In the genomic region with DNA sequence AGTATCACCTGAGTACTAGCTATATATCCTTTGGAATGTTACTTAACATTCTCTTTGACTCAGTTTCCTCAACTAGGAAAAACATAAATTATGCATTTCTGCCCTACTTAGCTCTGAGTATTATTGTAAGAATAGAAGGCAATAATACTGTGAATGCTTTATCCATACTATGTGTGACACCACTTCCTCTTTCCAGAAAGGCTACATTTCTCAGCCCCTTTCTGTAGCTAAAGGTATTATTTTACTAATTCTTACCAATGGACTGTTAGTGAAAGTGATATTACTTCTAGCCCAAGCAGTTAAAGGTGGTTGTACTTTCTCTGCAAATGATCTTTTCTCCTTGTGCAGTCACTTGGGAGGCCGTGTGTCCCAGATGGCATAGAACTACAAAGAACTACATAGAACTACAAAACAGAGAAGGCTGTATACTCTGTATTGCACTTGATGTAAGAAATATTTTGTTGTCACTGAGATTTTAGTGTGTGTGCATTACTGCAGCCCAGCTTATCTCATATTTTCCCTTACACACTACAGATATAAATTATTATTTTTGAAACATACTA, we compare ENCODE assay signal across 21 cellular contexts. TPM values are rescaled to one million over a fixed set of nuclear protein-coding genes. Genes with fewer than 3 reads are reported as not detected.
DNase-seq lines count a peak whose midpoint lies in the region; ATAC-seq, FAIRE-seq and TF ChIP-seq lines count a peak whose summit lies in the region.
"Had no signal": no experiment of that assay in that cellular context is flagged by ENCODE, and none has a peak within 500 bp of the region (broad histone marks: within the 10 kb centered on the region; RNA-seq: fewer than 3 reads in every experiment).

No MANE protein-coding gene starts in this region.

- no peaks in the 10 kb centered on the region for H3K36me3 ChIP-seq in GM23338 (ENCODE audit: insufficient read depth)
- H3K36me3 ChIP-seq in K562 (ENCODE audit: control insufficient read depth, insufficient read depth, low read length), result no peaks in the 10 kb centered on the region
- no peaks in the 10 kb centered on the region for H3K36me3 ChIP-seq in left ventricle myocardium inferior
- H3K36me3 ChIP-seq: breast epithelium, upper lobe of right lung had no signal

- H3K9me2 ChIP-seq in GM23338 (ENCODE audit: insufficient read depth), result no peaks in the 10 kb centered on the region

- no peak overlapping the region for H3K9ac ChIP-seq in K562 (ENCODE audit: insufficient read depth in 1 of 2, low read depth in 2 of 2, low read length in 2 of 2)

- TF ChIP-seq RAD21 in K562 (CRISPR knock-in tag; conservative IDR thresholded peaks at IDR 0.05 in 1 of 2, IDR thresholded peaks at IDR 0.05 in 1 of 2), result no peak

- no peak for DNase-seq in GM12891 (ENCODE audit: insufficient read length, low spot score)
- DNase-seq in GM23338 (ENCODE audit: low spot score), result no peak
- peak; percentile 30 for DNase-seq in KBM-7
- DNase-seq in K562 (ENCODE audit: extremely low read depth in 1 of 4, low spot score in 3 of 4), result no peak
- DNase-seq in left ventricle myocardium inferior, result no peak
- no peak for DNase-seq in NCI-H526 (lab: John Stamatoyannopoulos, UW)
- DNase-seq: activated CD4-positive, alpha-beta memory T cell treated with anti-CD3 and anti-CD28 coated beads for 36 hours; activated T-cell treated with anti-CD3 and anti-CD28 coated beads, Interleukin-2, amount 50 U/mL, for 4 hours; CD4-positive, alpha-beta memory T cell; DMS79; NCI-H2029 treated with DMSO at 0.1 percent for 48 hours; NCI-H526 treated with DMSO at 0.1 percent for 48 hours; PC-9; upper lobe of right lung had no signal

- TF ChIP-seq CTCF in GM23338 (conservative IDR thresholded peaks at IDR 0.05; ENCODE audit: low read depth in 2 of 2), result no peak
- TF ChIP-seq CTCF in K562 (IDR thresholded peaks at IDR 0.05 in 2 of 3, conservative IDR thresholded peaks at IDR 0.05 in 1 of 3; ENCODE audit: insufficient read depth in 2 of 3, low read depth in 1 of 3, low read length in 3 of 3), result no peak
- TF ChIP-seq CTCF in left ventricle myocardium inferior (IDR thresholded peaks at IDR 0.05; ENCODE audit: borderline replicate concordance), result no peak

- peak overlapping the region; percentile 49; the same call in 1 of the 2 replicates for H2AFZ ChIP-seq in GM23338
- no peak overlapping the region for H2AFZ ChIP-seq in K562 (ENCODE audit: low read depth, low read length)
- H2AFZ ChIP-seq: PC-9 had no signal

- peak; percentile 31 for FAIRE-seq in GM12891 (lab: Jason Lieb, UNC)
- no peak for FAIRE-seq in K562 (lab: Jason Lieb, UNC)

- TF ChIP-seq POLR2A in GM12891 (IDR thresholded peaks at IDR 0.05; ENCODE audit: low read depth, low read length), result no peak
- TF ChIP-seq POLR2A in K562 (conservative IDR thresholded peaks at IDR 0.05), result no peak

- intact Hi-C loops in K562 (cut with micrococcal nuclease) (no loop called here), left ventricle myocardium inferior (cut with micrococcal nuclease) (no loop called here)

- no peak overlapping the region for H3K4me3 Mint-ChIP-seq in GM23338
- H3K4me3 Mint-ChIP-seq: activated CD4-positive, alpha-beta memory T cell treated with anti-CD3 and anti-CD28 coated beads for 36 hours; activated T-cell treated with anti-CD3 and anti-CD28 coated beads, Interleukin-2, amount 50 U/mL, for 4 hours; CD4-positive, alpha-beta memory T cell; nephron; stimulated activated naive CD8-positive, alpha-beta T cell treated with anti-CD3 and anti-CD28 coated beads, Interleukin-15, Interleukin-2, amounts not matched to agents 100 ng/mL and 50 ng/mL, for 24 hours had no signal

- ATAC-seq in GM23338, result no peak
- ATAC-seq in K562, result no peak
- ATAC-seq in GM18520 (IDR thresholded peaks at IDR 0.05; ENCODE audit: unreplicated experiment), result no peak
- ATAC-seq in HG02623 (IDR thresholded peaks at IDR 0.05; ENCODE audit: unreplicated experiment), result no peak
- ATAC-seq: A549; activated T-cell treated with anti-CD3 and anti-CD28 coated beads, Interleukin-2, amount 50 U/mL, for 4 hours; SK-N-SH treated with all-trans-retinoic acid at 6 μM for 48 hours; upper lobe of right lung had no signal

- in situ Hi-C loops in KBM-7 (cut with MboI; ENCODE audit: low pct_unique_long_range_greater_than_20kb, low sequenced_read_pairs), result loop anchor here (25.0 kb wide), 1 partner anchor 437 kb away; no protein-coding TSS in a partner anchor
- in situ Hi-C loops in K562 (cut with MboI), result loop anchor here (25.0 kb wide), 1 partner anchor 437 kb away; no protein-coding TSS in a partner anchor

- POLR2A ChIA-PET in K562 (lab: Yijun Ruan, JAX), result interaction anchor here (0.7 kb wide), 2 partner anchors 130 to 1984 kb away, joined by 3 to 4 read pairs; no protein-coding TSS in a partner anchor

- H3K27ac Mint-ChIP-seq in GM23338, result no peak overlapping the region
- H3K27ac Mint-ChIP-seq: activated CD4-positive, alpha-beta memory T cell treated with anti-CD3 and anti-CD28 coated beads for 36 hours; CD4-positive, alpha-beta memory T cell; nephron; stimulated activated naive CD8-positive, alpha-beta T cell treated with anti-CD3 and anti-CD28 coated beads, Interleukin-15, Interleukin-2, amounts not matched to agents 100 ng/mL and 50 ng/mL, for 24 hours had no signal

- H4K20me1 ChIP-seq in GM23338 (replicated peaks; ENCODE audit: insufficient read depth) (no peaks in the 10 kb centered on the region), K562 (replicated peaks; ENCODE audit: control insufficient read depth, insufficient read depth, low read length) (no peaks in the 10 kb centered on the region)

- H3K4me3 ChIP-seq in GM23338 (no peak overlapping the region), K562 (no peak overlapping the region), left ventricle myocardium inferior (no peak overlapping the region)
- H3K4me3 ChIP-seq: A549, breast epithelium, PC-9, upper lobe of right lung had no signal

- no peaks in the 10 kb centered on the region for H3F3A ChIP-seq in GM23338 (replicated peaks; ENCODE audit: low read depth)

- H3K36me3 Mint-ChIP-seq in GM23338 (ENCODE audit: low read depth), result no peaks in the 10 kb centered on the region
- H3K36me3 Mint-ChIP-seq: activated CD4-positive, alpha-beta memory T cell treated with anti-CD3 and anti-CD28 coated beads for 36 hours; CD4-positive, alpha-beta memory T cell had no signal

- no peaks in the 10 kb centered on the region for H3K27me3 Mint-ChIP-seq in GM23338 (ENCODE audit: insufficient read depth, low read depth, poor library complexity)

- TF ChIP-seq EP300 in K562 (IDR thresholded peaks at IDR 0.05; ENCODE audit: low read length), result no peak

- CTCF ChIA-PET in K562 (lab: Yijun Ruan, JAX; ENCODE audit: low intra/inter-chr PET ratio), result no interaction called here

- peaks cover 14% of the 10 kb centered on the region; the same call in 2 of the 3 replicates for H3K4me1 Mint-ChIP-seq in GM23338

- BruUV-seq in K562 (replicated peaks; lab: Mats Ljungman, UMichigan), result no TSS peak

- no peaks in the 10 kb centered on the region for H3K9me3 ChIP-seq in K562 (replicated peaks; ENCODE audit: control insufficient read depth, insufficient read depth, low read depth, low read length)
- no peaks in the 10 kb centered on the region for H3K9me3 ChIP-seq in left ventricle myocardium inferior (replicated peaks)
- H3K9me3 ChIP-seq: A549, breast epithelium, upper lobe of right lung had no signal

- no peaks in the 10 kb centered on the region for H3K79me2 ChIP-seq in GM23338 (replicated peaks; ENCODE audit: insufficient read depth)
- no peaks in the 10 kb centered on the region for H3K79me2 ChIP-seq in K562 (ENCODE audit: control insufficient read depth, insufficient read depth, low read length)

- H3K4me1 ChIP-seq in GM23338 (ENCODE audit: insufficient read depth) (0 out of 2 replicates have a peak, but pooled peaks cover 3% of the 10 kb centered on the region), K562 (replicated peaks in 1 of 2; ENCODE audit: control insufficient read depth in 2 of 2, insufficient read depth in 2 of 2, low read length in 2 of 2) (no peaks in the 10 kb centered on the region), left ventricle myocardium inferior (no peaks in the 10 kb centered on the region)
- H3K4me1 ChIP-seq: breast epithelium, upper lobe of right lung had no signal

- H3K4me2 ChIP-seq in GM23338 (no peak overlapping the region), K562 (ENCODE audit: insufficient read depth, low read length) (no peak overlapping the region)
- H3K4me2 ChIP-seq: A549, PC-9 had no signal

- no peaks in the 10 kb centered on the region for H3K27me3 ChIP-seq in GM23338 (ENCODE audit: insufficient read depth)
- no peaks in the 10 kb centered on the region for H3K27me3 ChIP-seq in K562 (ENCODE audit: control insufficient read depth in 2 of 2, insufficient read depth in 2 of 2, low read length in 2 of 2)
- no peaks in the 10 kb centered on the region for H3K27me3 ChIP-seq in left ventricle myocardium inferior (ENCODE audit: low read depth)
- H3K27me3 ChIP-seq: breast epithelium, upper lobe of right lung had no signal

- H3K27ac ChIP-seq in GM23338 (ENCODE audit: low read depth), result no peak overlapping the region
- H3K27ac ChIP-seq in K562 (ENCODE audit: extremely low read depth, low read depth, low read length), result no peak overlapping the region
- H3K27ac ChIP-seq in left ventricle myocardium inferior (replicated peaks), result no peak overlapping the region
- H3K27ac ChIP-seq: A549, breast epithelium, PC-9, upper lobe of right lung had no signal

- WGBS in K562 (ENCODE audit: insufficient coverage, low coverage, missing lambda C conversion rate), result 0% methylated on average over 1 of the region's 1 CpG

- H3K9me3 Mint-ChIP-seq in GM23338, result no peaks in the 10 kb centered on the region
- H3K9me3 Mint-ChIP-seq: activated CD4-positive, alpha-beta memory T cell treated with anti-CD3 and anti-CD28 coated beads for 36 hours; activated T-cell treated with anti-CD3 and anti-CD28 coated beads, Interleukin-2, amount 50 U/mL, for 4 hours; CD4-positive, alpha-beta memory T cell; nephron; stimulated activated naive CD8-positive, alpha-beta T cell treated with anti-CD3 and anti-CD28 coated beads, Interleukin-15, Interleukin-2, amounts not matched to agents 100 ng/mL and 50 ng/mL, for 24 hours had no signal

- H3K9me1 ChIP-seq in K562 (ENCODE audit: control insufficient read depth, insufficient read depth, low read length), result no peaks in the 10 kb centered on the region

RNA-seq across cellular contexts. Expression of a gene that starts 35.1 kb away (rescaled TPM):
- 0.24 TPM for polyA plus RNA-seq in GM12891 (2012; ENCODE audit: low read depth, missing spikeins)
- 0.04 and 0.07 TPM in 2 replicates for total RNA-seq in GM23338 (2014; rRNA removed; shearing (Covaris generic))
- not detected in 2 replicates for polyA plus RNA-seq in GM23338 (2016; fragmentation: Nextera tagmentation; extraction: Ambion mirVana)
- total RNA-seq in K562 (2011; cell fraction: chromatin; rRNA removed; ENCODE audit: low replicate concordance), result 0.14 TPM in 1 of 2 replicates, not detected in the other
- total RNA-seq in K562 (2011; cell fraction: nucleolus; rRNA removed), result not detected in 2 replicates
- 0.15 TPM in 1 of 2 replicates, not detected in the other for total RNA-seq in K562 (2011; cell fraction: nucleoplasm; rRNA removed)
- total RNA-seq in K562 (2014; rRNA removed), result 0.14 and 0.24 TPM in 2 replicates
- 0.22 and 0.25 TPM in 2 replicates for total RNA-seq in K562 (2014; rRNA removed; fragmentation: Illumina TruSeq; extraction: Trizol)
- total RNA-seq in K562 (2015; rRNA removed; fragmentation: Illumina TruSeq; extraction: Trizol), result 0.08 and 0.11 TPM in 2 replicates
- 0.07 and 0.29 TPM in 2 replicates for total RNA-seq in K562 (2021)
- 0.03 and 0.04 TPM in 2 replicates for polyA plus RNA-seq in K562 (2011; rRNA removed)
- polyA plus RNA-seq in K562 (2011; cell fraction: cytosol; rRNA removed), result not detected in 2 replicates
- 0.03 and 0.06 TPM in 2 replicates for polyA plus RNA-seq in K562 (2011; cell fraction: nucleus; rRNA removed)
- 0.16 and 10.6 TPM in 2 replicates for polyA plus RNA-seq in K562 (2012)
- polyA plus RNA-seq in K562 (2014; fragmentation: Illumina TruSeq; extraction: Trizol), result 0.12 and 0.17 TPM in 2 replicates
- polyA plus RNA-seq in K562 (2014; fragmentation: Nextera tagmentation; extraction: Ambion mirVana), result under 1 TPM; 0.03 to 0.06 TPM
- polyA plus RNA-seq in K562 (2014; rRNA removed), result 0.08 and 0.19 TPM in 2 replicates
- polyA minus RNA-seq in K562 (2011; rRNA and poly(A)+ RNA removed), result 0.03 and 0.04 TPM in 2 replicates
- not detected in 2 replicates for polyA minus RNA-seq in K562 (2011; cell fraction: cytosol; rRNA and poly(A)+ RNA removed)
- under 0.01 and 0.11 TPM in 2 replicates for polyA minus RNA-seq in K562 (2011; cell fraction: nucleus; rRNA and poly(A)+ RNA removed)
- total RNA-seq in left ventricle myocardium inferior, result 0.22 TPM
- total RNA-seq: breast epithelium had no signal
- polyA plus RNA-seq: CD4-positive, alpha-beta memory T cell had no signal
